39 cellular contexts compared by ENCODE assay signal in genomic region chr9:17437813-17438212, GRCh38.
"Had no signal": no experiment of that assay in that cellular context is flagged by ENCODE, and none has a peak within 500 bp of the region (broad histone marks: within the 10 kb centered on the region; RNA-seq: fewer than 3 reads in every experiment).

No MANE protein-coding gene starts in this region.

- H3K36me3 Mint-ChIP-seq: activated naive CD4-positive, alpha-beta T cell treated with anti-CD3 and anti-CD28 coated beads, Interleukin-2, amount 10 ng/mL, durations not matched to agents 7 days and 5 days; activated naive CD4-positive, alpha-beta T cell treated with anti-CD3 and anti-CD28 coated beads, Interleukin-2, amount 50 U/mL, for 24 hours; activated naive CD8-positive, alpha-beta T cell treated with anti-CD3 and anti-CD28 coated beads for 36 hours; activated naive CD8-positive, alpha-beta T cell treated with anti-CD3 and anti-CD28 coated beads, Interleukin-2, amount 10 ng/mL, durations not matched to agents 7 days and 5 days had no signal

- H3K4me1 ChIP-seq: adrenal gland, ascending aorta, body of pancreas, breast epithelium had no signal

- H3K4me1 Mint-ChIP-seq: activated naive CD4-positive, alpha-beta T cell treated with anti-CD3 and anti-CD28 coated beads, Interleukin-2, amount 10 ng/mL, durations not matched to agents 7 days and 5 days; activated naive CD4-positive, alpha-beta T cell treated with anti-CD3 and anti-CD28 coated beads, Interleukin-2, amount 50 U/mL, for 24 hours; activated naive CD8-positive, alpha-beta T cell treated with anti-CD3 and anti-CD28 coated beads for 36 hours; activated naive CD8-positive, alpha-beta T cell treated with anti-CD3 and anti-CD28 coated beads, Interleukin-2, amount 10 ng/mL, durations not matched to agents 7 days and 5 days; activated naive CD8-positive, alpha-beta T cell treated with anti-CD3 and anti-CD28 coated beads, Interleukin-2, amount 50 U/mL, for 24 hours; brain; central memory CD8-positive, alpha-beta T cell had no signal

- H3K36me3 ChIP-seq: adrenal gland, ascending aorta, brain microvascular endothelial cell, breast epithelium, cardiac muscle cell had no signal

- H3K27me3 ChIP-seq: adrenal gland, ascending aorta, body of pancreas, brain microvascular endothelial cell, breast epithelium, cardiac muscle cell had no signal

- H3K27ac Mint-ChIP-seq: activated naive CD4-positive, alpha-beta T cell treated with anti-CD3 and anti-CD28 coated beads for 36 hours; activated naive CD4-positive, alpha-beta T cell treated with anti-CD3 and anti-CD28 coated beads, Interleukin-2, amount 10 ng/mL, durations not matched to agents 7 days and 5 days; activated naive CD4-positive, alpha-beta T cell treated with anti-CD3 and anti-CD28 coated beads, Interleukin-2, amount 50 U/mL, for 24 hours; activated naive CD4-positive, alpha-beta T cell treated with anti-CD3 and anti-CD28 coated beads, Interleukin-2, amount 50 U/mL, for 72 hours; activated naive CD8-positive, alpha-beta T cell; activated naive CD8-positive, alpha-beta T cell treated with anti-CD3 and anti-CD28 coated beads for 36 hours; activated naive CD8-positive, alpha-beta T cell treated with anti-CD3 and anti-CD28 coated beads, Interleukin-2, amount 10 ng/mL, durations not matched to agents 7 days and 5 days; activated naive CD8-positive, alpha-beta T cell treated with anti-CD3 and anti-CD28 coated beads, Interleukin-2, amount 50 U/mL, for 24 hours; activated T-cell treated with anti-CD3 and anti-CD28 coated beads, Interleukin-2, amount 50 U/mL, for 24 hours; activated T-cell treated with anti-CD3 and anti-CD28 coated beads, Interleukin-2, amount 50 U/mL, for 72 hours; activated T-helper 1 cell treated with anti-CD3 and anti-CD28 coated beads, Interleukin-12 subunit alpha, Interleukin-12 subunit beta, Interleukin-2, Interleukin-4 antibody, amounts not matched to agents 30 ng/mL and 10 ng/mL and 1 ng/mL, durations not matched to agents 14 hours and 24 hours and 36 hours; activated T-helper 2 cell treated with anti-CD3 and anti-CD28 coated beads, Interferon-gamma antibody, Interleukin-2, Interleukin-4, amounts not matched to agents 10 μg/mL and 5 μg/mL and 100 μg/mL, durations not matched to agents 14 hours and 24 hours and 36 hours; brain had no signal

- H3K4me3 ChIP-seq: adrenal gland, ascending aorta, body of pancreas, breast epithelium, cardiac muscle cell had no signal

- H3K4me3 Mint-ChIP-seq: activated naive CD4-positive, alpha-beta T cell treated with anti-CD3 and anti-CD28 coated beads for 36 hours; activated naive CD4-positive, alpha-beta T cell treated with anti-CD3 and anti-CD28 coated beads, Interleukin-2, amount 10 ng/mL, durations not matched to agents 7 days and 5 days; activated naive CD4-positive, alpha-beta T cell treated with anti-CD3 and anti-CD28 coated beads, Interleukin-2, amount 50 U/mL, for 24 hours; activated naive CD8-positive, alpha-beta T cell; activated naive CD8-positive, alpha-beta T cell treated with anti-CD3 and anti-CD28 coated beads for 36 hours; activated naive CD8-positive, alpha-beta T cell treated with anti-CD3 and anti-CD28 coated beads, Interleukin-2, amount 10 ng/mL, durations not matched to agents 7 days and 5 days; activated naive CD8-positive, alpha-beta T cell treated with anti-CD3 and anti-CD28 coated beads, Interleukin-2, amount 50 U/mL, for 24 hours; activated T-cell treated with anti-CD3 and anti-CD28 coated beads, Interleukin-2, amount 50 U/mL, for 24 hours; activated T-cell treated with anti-CD3 and anti-CD28 coated beads, Interleukin-2, amount 50 U/mL, for 4 hours; activated T-cell treated with anti-CD3 and anti-CD28 coated beads, Interleukin-2, amount 50 U/mL, for 72 hours; activated T-helper 1 cell treated with anti-CD3 and anti-CD28 coated beads, Interleukin-12 subunit alpha, Interleukin-12 subunit beta, Interleukin-2, Interleukin-4 antibody, amounts not matched to agents 30 ng/mL and 10 ng/mL and 1 ng/mL, durations not matched to agents 14 hours and 24 hours and 36 hours; brain; central memory CD8-positive, alpha-beta T cell had no signal

- FAIRE-seq: astrocyte, bronchial epithelial cell had no signal

- DNase-seq: activated effector memory CD4-positive, alpha-beta T cell treated with anti-CD3 and anti-CD28 coated beads, Interleukin-2, amount 50 U/mL, for 16 hours; activated effector memory CD4-positive, alpha-beta T cell treated with Interleukin-2 at 50 U/mL for 16 hours; activated gamma-delta T cell; activated gamma-delta T cell treated with Interleukin-2 at 50 U/mL for 16 hours; activated naive CD4-positive, alpha-beta T cell; activated naive CD4-positive, alpha-beta T cell treated with anti-CD3 and anti-CD28 coated beads for 36 hours; activated naive CD4-positive, alpha-beta T cell treated with anti-CD3 and anti-CD28 coated beads, Interleukin-2, amount 10 ng/mL, durations not matched to agents 7 days and 5 days; activated naive CD4-positive, alpha-beta T cell treated with anti-CD3 and anti-CD28 coated beads, Interleukin-2, amount 50 U/mL, for 16 hours; activated naive CD4-positive, alpha-beta T cell treated with Interleukin-2 at 50 U/mL for 16 hours; activated naive CD8-positive, alpha-beta T cell treated with anti-CD3 and anti-CD28 coated beads for 36 hours; activated naive CD8-positive, alpha-beta T cell treated with anti-CD3 and anti-CD28 coated beads, Interleukin-2, amount 10 ng/mL, durations not matched to agents 7 days and 5 days; activated naive CD8-positive, alpha-beta T cell treated with anti-CD3 and anti-CD28 coated beads, Interleukin-2, amount 50 U/mL, for 24 hours; activated T-cell treated with anti-CD3 and anti-CD28 coated beads, Interleukin-2, amount 50 U/mL, for 1 hour; activated T-cell treated with anti-CD3 and anti-CD28 coated beads, Interleukin-2, amount 50 U/mL, for 24 hours; activated T-cell treated with anti-CD3 and anti-CD28 coated beads, Interleukin-2, amount 50 U/mL, for 4 hours; activated T-cell treated with anti-CD3 and anti-CD28 coated beads, Interleukin-2, amount 50 U/mL, for 48 hours; activated T-cell treated with anti-CD3 and anti-CD28 coated beads, Interleukin-2, amount 50 U/mL, for 72 hours; adrenal gland; amniotic stem cell; amygdala; anterior cingulate cortex; aorta; body of pancreas; brain microvascular endothelial cell; caudate nucleus; central memory CD4-positive, alpha-beta T cell; cerebellar nuclear complex had no signal

- ATAC-seq: activated naive CD4-positive, alpha-beta T cell treated with anti-CD3 and anti-CD28 coated beads, Interleukin-2, amount 50 U/mL, for 72 hours; activated naive CD8-positive, alpha-beta T cell treated with anti-CD3 and anti-CD28 coated beads, Interleukin-2, amount 50 U/mL, for 24 hours; activated T-cell treated with anti-CD3 and anti-CD28 coated beads, Interleukin-2, amount 50 U/mL, for 4 hours; activated T-cell treated with anti-CD3 and anti-CD28 coated beads, Interleukin-2, amount 50 U/mL, for 72 hours; body of pancreas had no signal

- H3K27me3 Mint-ChIP-seq: activated naive CD4-positive, alpha-beta T cell treated with anti-CD3 and anti-CD28 coated beads, Interleukin-2, amount 10 ng/mL, durations not matched to agents 7 days and 5 days; activated naive CD4-positive, alpha-beta T cell treated with anti-CD3 and anti-CD28 coated beads, Interleukin-2, amount 50 U/mL, for 24 hours; activated naive CD8-positive, alpha-beta T cell; activated naive CD8-positive, alpha-beta T cell treated with anti-CD3 and anti-CD28 coated beads for 36 hours; activated naive CD8-positive, alpha-beta T cell treated with anti-CD3 and anti-CD28 coated beads, Interleukin-2, amount 10 ng/mL, durations not matched to agents 7 days and 5 days; activated naive CD8-positive, alpha-beta T cell treated with anti-CD3 and anti-CD28 coated beads, Interleukin-2, amount 50 U/mL, for 24 hours; activated T-cell treated with anti-CD3 and anti-CD28 coated beads, Interleukin-2, amount 50 U/mL, for 24 hours; brain; central memory CD8-positive, alpha-beta T cell had no signal

- H3K27ac ChIP-seq: adrenal gland, ascending aorta, body of pancreas, brain microvascular endothelial cell, breast epithelium, cardiac muscle cell had no signal
